14 cellular contexts compared by ENCODE assay signal in genomic region chr1:21672478-21673276, GRCh38. TPM values are rescaled to one million over a fixed set of nuclear protein-coding genes. Genes with fewer than 3 reads are reported as not detected.
DNase-seq lines count a peak whose midpoint lies in the region; ATAC-seq and TF ChIP-seq lines count a peak whose summit lies in the region.
"Had no signal": no experiment of that assay in that cellular context is flagged by ENCODE, and none has a peak within 500 bp of the region (broad histone marks: within the 10 kb centered on the region; RNA-seq: fewer than 3 reads in every experiment).

No MANE protein-coding gene starts in this region.

- H3K4me2 ChIP-seq in osteoblast (ENCODE audit: insufficient read depth, low read length), result peak overlapping the region; percentile 68
- H3K4me2 ChIP-seq: SK-N-SH had no signal

- H3K4me1 ChIP-seq in body of pancreas (peaks cover 47% of the 10 kb centered on the region), osteoblast (ENCODE audit: insufficient read depth, low read length) (peaks cover 30% of the 10 kb centered on the region), HAP-1 (no peaks in the 10 kb centered on the region; the same call in 1 of the 2 replicates), ovary (ENCODE audit: insufficient read depth) (peaks cover 17% of the 10 kb centered on the region)

- H3K4me3 Mint-ChIP-seq in activated CD8-positive, alpha-beta T cell treated with anti-CD3 and anti-CD28 coated beads for 36 hours, result no peak overlapping the region
- H3K4me3 Mint-ChIP-seq: activated CD4-positive, alpha-beta T cell treated with anti-CD3 and anti-CD28 coated beads for 36 hours; naive thymus-derived CD8-positive, alpha-beta T cell had no signal

- intact Hi-C loops in body of pancreas (cut with DNase I), result no loop called here
- intact Hi-C loops in activated CD8-positive, alpha-beta T cell treated with anti-CD3 and anti-CD28 coated beads for 36 hours (cut with micrococcal nuclease), result no loop called here
- intact Hi-C loops in ovary (cut with DNase I), result no loop called here

- H4K20me1 ChIP-seq in osteoblast (ENCODE audit: insufficient read depth, low read length), result peaks cover 17% of the 10 kb centered on the region

- no peak for TF ChIP-seq EP300 in ovary (IDR thresholded peaks at IDR 0.05)

- DNase-seq in AG04450 (ENCODE audit: low read depth, low spot score) (no peak), GM13977 (ENCODE audit: low spot score) (peak; percentile 15), body of pancreas (no peak), osteoblast (ENCODE audit: insufficient read length, low spot score, missing footprints) (peak; percentile 98), HAP-1 (ENCODE audit: low spot score in 2 of 2) (no peak), ovary (no peak)
- no peak for DNase-seq in activated CD8-positive, alpha-beta T cell treated with anti-CD3 and anti-CD28 coated beads for 36 hours
- DNase-seq: activated CD4-positive, alpha-beta T cell treated with anti-CD3 and anti-CD28 coated beads for 36 hours; GDM1; Karpas-422; naive thymus-derived CD8-positive, alpha-beta T cell; stimulated activated CD4-positive, alpha-beta T cell treated with anti-CD3 and anti-CD28 coated beads, Interleukin-15, amount 100 ng/mL, for 24 hours had no signal

- H3K9me3 ChIP-seq in AG04450 (ENCODE audit: control insufficient read depth, insufficient read depth, low read length) (no peaks in the 10 kb centered on the region), body of pancreas (no peaks in the 10 kb centered on the region), osteoblast (ENCODE audit: low read depth, low read length) (no peaks in the 10 kb centered on the region), HAP-1 (no peaks in the 10 kb centered on the region), ovary (no peaks in the 10 kb centered on the region)
- H3K9me3 ChIP-seq: SK-N-SH had no signal

- no peak overlapping the region for H2AFZ ChIP-seq in osteoblast (ENCODE audit: low read length)

- H3K27me3 ChIP-seq in AG04450 (ENCODE audit: control insufficient read depth, insufficient read depth, low read length) (peaks cover 34% of the 10 kb centered on the region), body of pancreas (no peaks in the 10 kb centered on the region), osteoblast (ENCODE audit: insufficient read depth, low read length) (peaks cover 41% of the 10 kb centered on the region), HAP-1 (ENCODE audit: low read depth) (no peaks in the 10 kb centered on the region), ovary (no peaks in the 10 kb centered on the region)

- no peak for TF ChIP-seq POLR2A in body of pancreas (IDR thresholded peaks at IDR 0.05)
- no peak for TF ChIP-seq POLR2A in ovary (IDR thresholded peaks at IDR 0.05)

- in situ Hi-C loops in GM13977 (cut with MboI; ENCODE audit: low pct_unique_long_range_greater_than_20kb, low sequenced_read_pairs, unreplicated experiment) (no loop called here), HAP-1 (cut with MboI; ENCODE audit: low sequenced_read_pairs) (no loop called here)

- H3K27ac Mint-ChIP-seq in activated CD8-positive, alpha-beta T cell treated with anti-CD3 and anti-CD28 coated beads for 36 hours, result no peak overlapping the region
- H3K27ac Mint-ChIP-seq: activated CD4-positive, alpha-beta T cell treated with anti-CD3 and anti-CD28 coated beads for 36 hours had no signal

- TF ChIP-seq CTCF in AG04450 (IDR thresholded peaks at IDR 0.05; ENCODE audit: low read depth, low read length), result no peak
- no peak for TF ChIP-seq CTCF in GM13977 (IDR thresholded peaks at IDR 0.05; ENCODE audit: extremely low read depth, insufficient read depth, missing control alignments)
- TF ChIP-seq CTCF in body of pancreas (IDR thresholded peaks at IDR 0.05), result no peak
- TF ChIP-seq CTCF in osteoblast (IDR thresholded peaks at IDR 0.05; ENCODE audit: extremely low read depth, low read depth, low read length), result no peak
- no peak for TF ChIP-seq CTCF in activated CD8-positive, alpha-beta T cell treated with anti-CD3 and anti-CD28 coated beads for 36 hours (IDR thresholded peaks at IDR 0.05)
- TF ChIP-seq CTCF in ovary (IDR thresholded peaks at IDR 0.05), result no peak

- H3K36me3 ChIP-seq in body of pancreas (replicated peaks in 1 of 2; ENCODE audit: insufficient read depth in 1 of 2, low read depth in 2 of 2) (no peaks in the 10 kb centered on the region), osteoblast (ENCODE audit: insufficient read depth, low read length) (peaks cover 6% of the 10 kb centered on the region), HAP-1 (replicated peaks) (no peaks in the 10 kb centered on the region; the same call in 1 of the 2 replicates), ovary (no peaks in the 10 kb centered on the region)

- 80 to 84% methylated on average over 9 to 10 of the region's 10 CpGs for WGBS in body of pancreas, 2 donors
- WGBS in ovary, 3 donors, result 38 to 52% (median 49%) methylated on average over 10 of the region's 10 CpGs

- CTCF ChIA-PET in AG04450 (lab: Charles Lee), result interaction anchor here (0.7 to 1.0 kb wide), 2 partner anchors 31 to 267 kb away, joined by 3 read pairs; no protein-coding TSS in a partner anchor
- CTCF ChIA-PET in activated CD8-positive, alpha-beta T cell treated with anti-CD3 and anti-CD28 coated beads for 36 hours (lab: Charles Lee), result interaction anchor here (0.9 to 1.0 kb wide), 2 partner anchors 10 to 12 kb away, joined by 3 read pairs; no protein-coding TSS in a partner anchor

- no peaks in the 10 kb centered on the region for H3K36me3 Mint-ChIP-seq in activated CD8-positive, alpha-beta T cell treated with anti-CD3 and anti-CD28 coated beads for 36 hours (ENCODE audit: low read depth)

- H3K4me3 ChIP-seq in AG04450 (ENCODE audit: low read depth, low read length) (no peak overlapping the region), body of pancreas (no peak overlapping the region), osteoblast (ENCODE audit: insufficient read depth, low read length) (peak overlapping the region; percentile 45), HAP-1 (no peak overlapping the region), ovary (no peak overlapping the region)

- peaks cover 12% of the 10 kb centered on the region for H3K4me1 Mint-ChIP-seq in activated CD8-positive, alpha-beta T cell treated with anti-CD3 and anti-CD28 coated beads for 36 hours (ENCODE audit: low read depth)

- no peaks in the 10 kb centered on the region for H3K9me3 Mint-ChIP-seq in activated CD8-positive, alpha-beta T cell treated with anti-CD3 and anti-CD28 coated beads for 36 hours
- H3K9me3 Mint-ChIP-seq: naive thymus-derived CD8-positive, alpha-beta T cell had no signal

- H3K79me2 ChIP-seq in osteoblast (ENCODE audit: insufficient read depth, low read length), result no peaks in the 10 kb centered on the region

- POLR2A ChIA-PET in AG04450 (lab: Yijun Ruan, JAX), result no interaction called here
- POLR2A ChIA-PET in activated CD8-positive, alpha-beta T cell treated with anti-CD3 and anti-CD28 coated beads for 36 hours (lab: Charles Lee), result interaction anchor here (0.7 to 1.7 kb wide), 5 partner anchors 8 to 90 kb away, joined by 3 to 5 read pairs (median 4); no protein-coding TSS in a partner anchor

- no peak for ATAC-seq in body of pancreas
- no peak for ATAC-seq in activated CD8-positive, alpha-beta T cell treated with anti-CD3 and anti-CD28 coated beads for 36 hours
- ATAC-seq in HG02970 (IDR thresholded peaks at IDR 0.05; ENCODE audit: low FRiP score, unreplicated experiment), result no peak
- ATAC-seq: activated CD4-positive, alpha-beta T cell treated with anti-CD3 and anti-CD28 coated beads for 36 hours; naive thymus-derived CD8-positive, alpha-beta T cell had no signal

- H3K27me3 Mint-ChIP-seq in activated CD8-positive, alpha-beta T cell treated with anti-CD3 and anti-CD28 coated beads for 36 hours, result peaks cover 6% of the 10 kb centered on the region

- H3K27ac ChIP-seq in AG04450 (ENCODE audit: low read depth, low read length) (peak overlapping the region; percentile 39), body of pancreas (peak overlapping the region; percentile 42 to 63 (median 51)), osteoblast (ENCODE audit: low read depth, low read length) (peak overlapping the region; percentile 87), ovary (no peak overlapping the region)

RNA-seq across cellular contexts. Expression of gene RAP1GAP, which starts 3.5 kb away (rescaled TPM):
- polyA plus RNA-seq in AG04450 (2011; rRNA removed) (0.14 and 0.15 TPM in 2 replicates), ovary (1 to 10 TPM; 1.1 to 4.6 TPM)
- 0.56 and 0.69 TPM in 2 replicates for polyA minus RNA-seq in AG04450 (2011; rRNA and poly(A)+ RNA removed)
- total RNA-seq in body of pancreas (100 to 1,000 TPM in 1 of 2 donors, 10 to 100 TPM in 1; 46.5 to 104 TPM), osteoblast (under 0.01 and 0.29 TPM in 2 replicates), ovary (1 to 10 TPM in 6 of 7 donors, under 1 TPM in 1; 0.60 to 9.4 (median 2.8) TPM)
- 1 to 10 TPM; 1.3 to 1.6 TPM for total RNA-seq in activated CD8-positive, alpha-beta T cell treated with anti-CD3 and anti-CD28 coated beads for 36 hours
- polyA plus RNA-seq: naive thymus-derived CD8-positive, alpha-beta T cell had no signal

Comparison
In these comparisons a context has a peak if more than half of its experiments do, and no peak if none do; other contexts are left out.
1. DNase-seq: peak in GM13977 (single experiment) and osteoblast (single experiment); none in AG04450 (single experiment), body of pancreas (0 of 4), activated CD8-positive, alpha-beta T cell treated with anti-CD3 and anti-CD28 coated beads for 36 hours (single experiment), HAP-1 (0 of 2) and ovary (0 of 5).
2. H3K27ac ChIP-seq: peak in AG04450 (single experiment), body of pancreas (4 of 4) and osteoblast (single experiment); none in ovary (0 of 2).
3. RNA of gene RAP1GAP, which starts 3.5 kb away (total RNA-seq): 46.5 to 104 TPM in body of pancreas; 0.60 to 9.4 TPM in ovary, 1.3 to 1.6 TPM in activated CD8-positive, alpha-beta T cell treated with anti-CD3 and anti-CD28 coated beads for 36 hours and under 0.01 to 0.29 TPM in osteoblast; every median in the first group is over 4 times any median in the second.